ENCODE assay signal across 15 cellular contexts in genomic region chr10:73953665-73954064, GRCh38. TPM values are rescaled to one million over a fixed set of nuclear protein-coding genes. Genes with fewer than 3 reads are reported as not detected.
A peak's percentile ranks its signal among the peaks of the same experiment; 100 is the strongest.
DNase-seq lines count a peak whose midpoint lies in the region; ATAC-seq and TF ChIP-seq lines count a peak whose summit lies in the region.
"Had no signal": no experiment of that assay in that cellular context is flagged by ENCODE, and none has a peak within 500 bp of the region (broad histone marks: within the 10 kb centered on the region; RNA-seq: fewer than 3 reads in every experiment).

No MANE protein-coding gene starts in this region.

- no peak overlapping the region for H4K8ac ChIP-seq in IMR-90 (ENCODE audit: low read depth in 2 of 2, low read length in 2 of 2)

- in situ Hi-C loops in IMR-90 (cut with MboI; ENCODE audit: low sequenced_read_pairs): no loop called here

- peaks cover 30% of the 10 kb centered on the region for H3K4me1 Mint-ChIP-seq in activated B cell treated with CpG ODN at 0.5 μM for 24 hours
- H3K4me1 Mint-ChIP-seq in CD8-positive, alpha-beta memory T cell: peaks cover 31 to 42% (median 39%) of the 10 kb centered on the region in 3 donors

- dilution Hi-C loops in IMR-90 (cut with HindIII; ENCODE audit: low sequenced_read_pairs, unreplicated experiment): no loop called here

- H4K5ac ChIP-seq in IMR-90 (ENCODE audit: low read depth, low read length): no peak overlapping the region

- peak overlapping the region; percentile 10 for H3K27ac Mint-ChIP-seq in activated B cell treated with CpG ODN at 0.5 μM for 24 hours
- peak overlapping the region in 2 of 8 donors; percentile 17 to 87 for H3K27ac Mint-ChIP-seq in CD8-positive, alpha-beta memory T cell
- H3K27ac Mint-ChIP-seq: CD8-positive, alpha-beta T cell had no signal

- H2BK20ac ChIP-seq in IMR-90 (ENCODE audit: low read depth, low read length): peak overlapping the region; percentile 8; the same call in 1 of the 2 replicates

- no peak overlapping the region for H3K18ac ChIP-seq in IMR-90 (ENCODE audit: low read depth, low read length)

- H3K4ac ChIP-seq in IMR-90 (ENCODE audit: low read depth, low read length): peak overlapping the region; percentile 19

- ATAC-seq in IMR-90 (ENCODE audit: low read depth): no peak
- ATAC-seq in activated B cell treated with CpG ODN at 0.5 μM for 24 hours (ENCODE audit: low read depth): no peak
- peak; percentile 47 to 75 for ATAC-seq in lower lobe of right lung
- ATAC-seq: CD8-positive, alpha-beta T cell; Panc1 had no signal

- BruUV-seq in IMR-90 (replicated peaks; lab: Mats Ljungman, UMichigan): no TSS peak

- H4K20me1 ChIP-seq in IMR-90 (ENCODE audit: insufficient read depth, low read length): no peaks in the 10 kb centered on the region

- H2AK9ac ChIP-seq in IMR-90 (replicated peaks; ENCODE audit: low read depth, low read length, poor library complexity): peak overlapping the region; percentile 34

- TF ChIP-seq RAD21 in IMR-90 (IDR thresholded peaks at IDR 0.05; ENCODE audit: low read length): no peak

- H3K36me3 ChIP-seq in IMR-90 (ENCODE audit: control insufficient read depth, insufficient read depth, low read length): no peaks in the 10 kb centered on the region
- H3K36me3 ChIP-seq in lower lobe of right lung: no peaks in the 10 kb centered on the region
- no peaks in the 10 kb centered on the region for H3K36me3 ChIP-seq in adrenal gland (replicated peaks in 1 of 2)
- no peaks in the 10 kb centered on the region for H3K36me3 ChIP-seq in CD8-positive, alpha-beta memory T cell (ENCODE audit: insufficient read depth, low read length)
- H3K36me3 ChIP-seq: prostate gland had no signal

- H2AFZ ChIP-seq in IMR-90 (replicated peaks; ENCODE audit: low read length, poor library complexity): peak overlapping the region; percentile 41

- no peak overlapping the region for H3K9ac ChIP-seq in IMR-90 (ENCODE audit: low read depth, low read length)

- no peak overlapping the region; the same call in 1 of the 2 replicates for H3K23ac ChIP-seq in IMR-90 (ENCODE audit: low read depth, low read length)

- no peak overlapping the region for H3K56ac ChIP-seq in IMR-90 (ENCODE audit: extremely low read depth, insufficient read depth, low read length)

- H3K27ac ChIP-seq in IMR-90 (ENCODE audit: insufficient read depth, low read length) (no peak overlapping the region), lower lobe of right lung (no peak overlapping the region), adrenal gland (no peak overlapping the region)
- no peak overlapping the region for H3K27ac ChIP-seq in CD8-positive, alpha-beta memory T cell (ENCODE audit: low read depth, low read length)
- H3K27ac ChIP-seq: dorsolateral prefrontal cortex, prostate gland had no signal

- intact Hi-C loops in IMR-90 (cut with micrococcal nuclease): no loop called here
- intact Hi-C loops in activated B cell treated with CpG ODN at 0.5 μM for 24 hours (cut with micrococcal nuclease): no loop called here
- intact Hi-C loops in lower lobe of right lung (cut with DNase I): no loop called here
- intact Hi-C loops in adrenal gland (cut with DNase I): no loop called here

- no peaks in the 10 kb centered on the region for H3K27me3 Mint-ChIP-seq in activated B cell treated with CpG ODN at 0.5 μM for 24 hours
- no peaks in the 10 kb centered on the region for H3K27me3 Mint-ChIP-seq in CD8-positive, alpha-beta memory T cell

- TF ChIP-seq POLR2A in IMR-90 (IDR thresholded peaks at IDR 0.05; ENCODE audit: low read depth, low read length) (no peak), adrenal gland (IDR thresholded peaks at IDR 0.05) (no peak)

- POLR2A ChIA-PET in IMR-90 (lab: Charles Lee; ENCODE audit: unreplicated experiment): no interaction called here
- POLR2A ChIA-PET in activated B cell treated with CpG ODN at 0.5 μM for 24 hours (lab: Charles Lee): interaction anchor here (1.1 kb wide), 1 partner anchor 223 kb away, joined by 3 read pairs; no protein-coding TSS in a partner anchor
- POLR2A ChIA-PET in CD8-positive, alpha-beta memory T cell (lab: Charles Lee): no interaction called here

- peak overlapping the region; percentile 12 for H4K91ac ChIP-seq in IMR-90 (ENCODE audit: insufficient read depth, low read depth, low read length)

- no peak overlapping the region for H2BK5ac ChIP-seq in IMR-90 (ENCODE audit: low read depth, low read length, poor library complexity, severe bottlenecking)

- H3K9me3 ChIP-seq in IMR-90 (ENCODE audit: control insufficient read depth, insufficient read depth, low read length): no peaks in the 10 kb centered on the region
- H3K9me3 ChIP-seq in lower lobe of right lung: no peaks in the 10 kb centered on the region
- no peaks in the 10 kb centered on the region for H3K9me3 ChIP-seq in adrenal gland (replicated peaks in 1 of 3)
- H3K9me3 ChIP-seq in CD8-positive, alpha-beta memory T cell (ENCODE audit: low read length): no peaks in the 10 kb centered on the region
- H3K9me3 ChIP-seq: prostate gland had no signal

- H3K4me3 ChIP-seq in IMR-90 (ENCODE audit: insufficient read depth, low read depth, low read length) (no peak overlapping the region), lower lobe of right lung (no peak overlapping the region), adrenal gland (no peak overlapping the region)
- H3K4me3 ChIP-seq in CD8-positive, alpha-beta memory T cell (ENCODE audit: low read length): no peak overlapping the region
- H3K4me3 ChIP-seq: dorsolateral prefrontal cortex, prostate gland had no signal

- no peak overlapping the region for H3K4me3 Mint-ChIP-seq in activated B cell treated with CpG ODN at 0.5 μM for 24 hours
- H3K4me3 Mint-ChIP-seq in CD8-positive, alpha-beta memory T cell: no peak overlapping the region
- H3K4me3 Mint-ChIP-seq: CD8-positive, alpha-beta T cell had no signal

- H2AK5ac ChIP-seq in IMR-90 (ENCODE audit: low read depth, low read length): peak overlapping the region; percentile 57; the same call in 1 of the 2 replicates

- H3K4me2 ChIP-seq in IMR-90 (ENCODE audit: low read depth, low read length): no peak overlapping the region

- CTCF ChIA-PET in IMR-90 (lab: Yijun Ruan, JAX): interaction anchor here (0.6 to 1.0 kb wide), 3 partner anchors 12 to 108 kb away, joined by 3 to 4 read pairs (median 3); no protein-coding TSS in a partner anchor
- CTCF ChIA-PET in activated B cell treated with CpG ODN at 0.5 μM for 24 hours (lab: Charles Lee): interaction anchor here (1.5 kb wide), 1 partner anchor 13 kb away, joined by 8 read pairs; no protein-coding TSS in a partner anchor
- CTCF ChIA-PET in CD8-positive, alpha-beta memory T cell (lab: Charles Lee): interaction anchor here (0.6 to 3.2 kb wide), 6 partner anchors 13 to 294 kb away, joined by 3 to 24 read pairs (median 3); no protein-coding TSS in a partner anchor

- no CpG with 5 or more reads among the region's 1 CpG for WGBS in IMR-90 (ENCODE audit: extremely low coverage in 2 of 2, insufficient read length in 1 of 2), 2 experiments
- WGBS in adrenal gland, 4 donors: 87 to 100% (median 88%) methylated on average over 1 of the region's 1 CpG

- H3K14ac ChIP-seq in IMR-90 (replicated peaks; ENCODE audit: low read depth, low read length): peak overlapping the region; percentile 4

- TF ChIP-seq CTCF in IMR-90 (conservative IDR thresholded peaks at IDR 0.05; ENCODE audit: low read depth, low read length) (no peak), activated B cell treated with CpG ODN at 0.5 μM for 24 hours (IDR thresholded peaks at IDR 0.05) (no peak), lower lobe of right lung (IDR thresholded peaks at IDR 0.05) (no peak), adrenal gland (IDR thresholded peaks at IDR 0.05) (no peak)

- DNase-seq in CD1c-positive myeloid dendritic cell (ENCODE audit: extremely low spot score): peak; percentile 28
- DNase-seq in IMR-90: no peak
- DNase-seq in activated B cell treated with CpG ODN at 0.5 μM for 24 hours: no peak
- DNase-seq in lower lobe of right lung: no peak
- no peak for DNase-seq in adrenal gland
- DNase-seq in activated effector memory CD4-positive, alpha-beta T cell treated with anti-CD3 and anti-CD28 coated beads, Interleukin-2, amount 50 U/mL, for 16 hours: no peak
- no peak for DNase-seq in stimulated activated CD4-positive, alpha-beta T cell treated with anti-CD3 and anti-CD28 coated beads, Interleukin-12 subunit alpha, Interleukin-12 subunit beta, amount 100 ng/mL, for 4 hours
- DNase-seq in CD8-positive, alpha-beta memory T cell: no peak
- DNase-seq: CD8-positive, alpha-beta T cell; dorsolateral prefrontal cortex; MM.1S; NCI-H226; stimulated activated CD4-positive, alpha-beta T cell treated with anti-CD3 and anti-CD28 coated beads, Interleukin-1b, Interleukin-23, amount 100 ng/mL, for 48 hours had no signal

- H3K36me3 Mint-ChIP-seq in activated B cell treated with CpG ODN at 0.5 μM for 24 hours (ENCODE audit: low read depth): no peaks in the 10 kb centered on the region
- H3K36me3 Mint-ChIP-seq in CD8-positive, alpha-beta memory T cell: no peaks in the 10 kb centered on the region
- H3K36me3 Mint-ChIP-seq: CD8-positive, alpha-beta T cell had no signal

- H2BK15ac ChIP-seq in IMR-90 (ENCODE audit: low read depth, low read length): peak overlapping the region; percentile 54; the same call in 2 of the 3 replicates

- H2BK120ac ChIP-seq in IMR-90 (ENCODE audit: low read depth, low read length): peak overlapping the region; percentile 35; the same call in 1 of the 2 replicates

- H3K27me3 ChIP-seq in IMR-90 (ENCODE audit: control insufficient read depth, insufficient read depth, low read length) (no peaks in the 10 kb centered on the region), lower lobe of right lung (ENCODE audit: low read depth) (no peaks in the 10 kb centered on the region), adrenal gland (no peaks in the 10 kb centered on the region)
- no peaks in the 10 kb centered on the region for H3K27me3 ChIP-seq in CD8-positive, alpha-beta memory T cell (ENCODE audit: insufficient read depth, low read length, poor library complexity, severe bottlenecking)
- H3K27me3 ChIP-seq: dorsolateral prefrontal cortex had no signal

- peaks cover 0 to 10% of the 10 kb centered on the region in 2 experiments; a peak in 2 of 4 replicates for H3K79me1 ChIP-seq in IMR-90 (ENCODE audit: low read depth in 1 of 2, low read length in 2 of 2)

- H3K9me3 Mint-ChIP-seq in activated B cell treated with CpG ODN at 0.5 μM for 24 hours: no peaks in the 10 kb centered on the region
- no peaks in the 10 kb centered on the region for H3K9me3 Mint-ChIP-seq in CD8-positive, alpha-beta memory T cell
- H3K9me3 Mint-ChIP-seq: CD8-positive, alpha-beta T cell had no signal

- peaks cover 21% of the 10 kb centered on the region for H3K9me1 ChIP-seq in IMR-90 (ENCODE audit: insufficient read depth, low read length)

- H3K4me1 ChIP-seq in IMR-90 (ENCODE audit: control insufficient read depth, insufficient read depth, low read length): peaks cover 16% of the 10 kb centered on the region
- H3K4me1 ChIP-seq in lower lobe of right lung: peaks cover 33% of the 10 kb centered on the region
- peaks cover 0 to 13% of the 10 kb centered on the region in 2 donors for H3K4me1 ChIP-seq in adrenal gland (replicated peaks in 1 of 2)
- peaks cover 34% of the 10 kb centered on the region for H3K4me1 ChIP-seq in CD8-positive, alpha-beta memory T cell (ENCODE audit: insufficient read depth, low read length)
- H3K4me1 ChIP-seq: prostate gland had no signal

RNA-seq across cellular contexts. Expression of gene PLAU, which starts 42.7 kb away (rescaled TPM):
- total RNA-seq in IMR-90 (2012; rRNA removed) (115 and 123 TPM in 2 replicates), activated B cell treated with CpG ODN at 0.5 μM for 24 hours (0.10 TPM in 1 of 2 replicates, not detected in the other), lower lobe of right lung (29.0 TPM), adrenal gland (10 to 100 TPM in 2 of 8 donors, 1 to 10 TPM in 6; 2.2 to 10.6 (median 7.5) TPM)
- polyA plus RNA-seq in IMR-90 (2012; rRNA removed) (230 and 283 TPM in 2 replicates), adrenal gland (10 to 100 TPM in 1 of 3 donors, 1 to 10 TPM in 2; 2.6 to 19.4 (median 3.7) TPM)
- 215 and 255 TPM in 2 replicates for polyA plus RNA-seq in IMR-90 (2012; cell fraction: cytosol; rRNA removed)
- polyA plus RNA-seq in IMR-90 (2012; cell fraction: nucleus; rRNA removed; ENCODE audit: low replicate concordance): 331 and 562 TPM in 2 replicates
- total RNA-seq in CD8-positive, alpha-beta memory T cell: 1 to 10 TPM; 1.2 to 1.6 TPM
- not detected for polyA plus RNA-seq in CD8-positive, alpha-beta memory T cell

RNA-seq across cellular contexts. Expression of gene VCL, which starts 44.3 kb away (rescaled TPM):
- 283 and 316 TPM in 2 replicates for total RNA-seq in IMR-90 (2012; rRNA removed)
- 193 and 227 TPM in 2 replicates for polyA plus RNA-seq in IMR-90 (2012; rRNA removed)
- polyA plus RNA-seq in IMR-90 (2012; cell fraction: cytosol; rRNA removed): 85.9 and 102 TPM in 2 replicates
- 176 and 458 TPM in 2 replicates for polyA plus RNA-seq in IMR-90 (2012; cell fraction: nucleus; rRNA removed; ENCODE audit: low replicate concordance)
- 21.3 and 25.8 TPM in 2 replicates for total RNA-seq in activated B cell treated with CpG ODN at 0.5 μM for 24 hours
- total RNA-seq in lower lobe of right lung: 106 TPM
- total RNA-seq in adrenal gland: 10 to 100 TPM; 30.6 to 90.7 (median 46.5) TPM
- polyA plus RNA-seq in adrenal gland: 10 to 100 TPM; 14.3 to 36.4 (median 16.7) TPM
- 10 to 100 TPM; 30.6 to 31.2 TPM for total RNA-seq in CD8-positive, alpha-beta memory T cell
- polyA plus RNA-seq in CD8-positive, alpha-beta memory T cell: 43.7 TPM

Comparison
In these comparisons a context has a peak if more than half of its experiments do, and no peak if none do; other contexts are left out.
1. ATAC-seq: peak in lower lobe of right lung (2 of 2); none in IMR-90 (single experiment) and activated B cell treated with CpG ODN at 0.5 μM for 24 hours (single experiment).